ENCODE assay signal across 1 cellular context in the genomic region with DNA sequence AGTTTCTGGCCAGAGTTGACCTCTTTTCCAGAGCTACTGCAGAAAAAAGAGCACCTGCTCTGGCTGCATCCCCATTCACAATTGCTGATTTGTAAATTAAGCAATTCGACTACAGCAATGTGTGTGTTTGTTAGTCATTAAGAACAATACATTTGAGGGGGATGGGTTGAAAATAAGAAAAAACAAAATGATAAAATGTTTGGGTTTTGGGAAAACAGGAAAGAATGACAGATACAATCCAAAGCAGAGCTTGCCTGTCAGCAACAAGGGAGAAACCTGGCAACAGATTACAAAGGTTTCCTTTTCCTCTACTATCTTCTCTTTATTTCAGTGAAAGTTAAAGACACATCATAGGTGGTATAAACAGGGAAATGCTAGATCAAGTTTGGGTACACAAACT.
TF ChIP-seq lines count a peak whose summit lies in the region.

No MANE protein-coding gene starts in this region.

TF ChIP-seq in GM23338, 12 proteins besides CTCF, POLR2A, EP300 and RAD21 (continued from another document):
- TF ChIP-seq, protein P1, sequence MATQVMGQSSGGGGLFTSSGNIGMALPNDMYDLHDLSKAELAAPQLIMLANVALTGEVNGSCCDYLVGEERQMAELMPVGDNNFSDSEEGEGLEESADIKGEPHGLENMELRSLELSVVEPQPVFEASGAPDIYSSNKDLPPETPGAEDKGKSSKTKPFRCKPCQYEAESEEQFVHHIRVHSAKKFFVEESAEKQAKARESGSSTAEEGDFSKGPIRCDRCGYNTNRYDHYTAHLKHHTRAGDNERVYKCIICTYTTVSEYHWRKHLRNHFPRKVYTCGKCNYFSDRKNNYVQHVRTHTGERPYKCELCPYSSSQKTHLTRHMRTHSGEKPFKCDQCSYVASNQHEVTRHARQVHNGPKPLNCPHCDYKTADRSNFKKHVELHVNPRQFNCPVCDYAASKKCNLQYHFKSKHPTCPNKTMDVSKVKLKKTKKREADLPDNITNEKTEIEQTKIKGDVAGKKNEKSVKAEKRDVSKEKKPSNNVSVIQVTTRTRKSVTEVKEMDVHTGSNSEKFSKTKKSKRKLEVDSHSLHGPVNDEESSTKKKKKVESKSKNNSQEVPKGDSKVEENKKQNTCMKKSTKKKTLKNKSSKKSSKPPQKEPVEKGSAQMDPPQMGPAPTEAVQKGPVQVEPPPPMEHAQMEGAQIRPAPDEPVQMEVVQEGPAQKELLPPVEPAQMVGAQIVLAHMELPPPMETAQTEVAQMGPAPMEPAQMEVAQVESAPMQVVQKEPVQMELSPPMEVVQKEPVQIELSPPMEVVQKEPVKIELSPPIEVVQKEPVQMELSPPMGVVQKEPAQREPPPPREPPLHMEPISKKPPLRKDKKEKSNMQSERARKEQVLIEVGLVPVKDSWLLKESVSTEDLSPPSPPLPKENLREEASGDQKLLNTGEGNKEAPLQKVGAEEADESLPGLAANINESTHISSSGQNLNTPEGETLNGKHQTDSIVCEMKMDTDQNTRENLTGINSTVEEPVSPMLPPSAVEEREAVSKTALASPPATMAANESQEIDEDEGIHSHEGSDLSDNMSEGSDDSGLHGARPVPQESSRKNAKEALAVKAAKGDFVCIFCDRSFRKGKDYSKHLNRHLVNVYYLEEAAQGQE (IDR thresholded peaks at IDR 0.05; ENCODE audit: unreplicated experiment) = no peak
- no peak for TF ChIP-seq EZH2phosphoT487 (IDR thresholded peaks at IDR 0.05; ENCODE audit: unreplicated experiment)
- no peak for TF ChIP-seq ZNF114 (CRISPR knock-in tag; IDR thresholded peaks at IDR 0.05)
- no peak for TF ChIP-seq EZH2 (IDR thresholded peaks at IDR 0.05; ENCODE audit: low read depth, unreplicated experiment)
- no peak for TF ChIP-seq STAT1 (IDR thresholded peaks at IDR 0.05; ENCODE audit: unreplicated experiment)
